Comparison of ENCODE assay signal across 1 cellular context in the genomic region with DNA sequence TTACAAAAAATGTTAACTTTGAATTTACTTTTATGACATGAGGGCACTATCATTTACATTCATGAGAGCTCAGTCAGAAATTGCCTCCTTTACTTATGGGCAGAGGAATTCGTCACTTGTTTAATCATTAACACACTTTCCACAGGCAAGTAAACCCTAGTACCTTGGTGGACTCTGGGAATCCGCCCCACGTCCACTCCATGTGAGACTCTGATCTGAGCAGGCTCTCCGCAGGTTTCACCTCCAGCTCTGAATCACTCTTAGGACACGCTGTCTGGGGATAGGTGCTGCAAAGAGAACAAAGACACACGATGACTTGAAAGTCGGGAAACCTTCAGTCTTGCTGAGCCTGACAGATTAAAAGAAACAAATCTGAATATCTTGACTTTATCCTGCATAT.
TF ChIP-seq lines count a peak whose summit lies in the region.

No MANE protein-coding gene starts in this region.

TF ChIP-seq in HepG2, 621 proteins besides CTCF, POLR2A, EP300 and RAD21 (continued from another document and continues in another):
- TF ChIP-seq MEF2D (CRISPR knock-in tag; IDR thresholded peaks at IDR 0.05) (no peak), NFIC (IDR thresholded peaks at IDR 0.05; ENCODE audit: low read length) (no peak; the same call in 1 of the 2 replicates), KLF15 (CRISPR knock-in tag; IDR thresholded peaks at IDR 0.05; ENCODE audit: borderline replicate concordance) (no peak), SNAPC2 (CRISPR knock-in tag; IDR thresholded peaks at IDR 0.05) (no peak), NCOR1 (IDR thresholded peaks at IDR 0.05; ENCODE audit: borderline replicate concordance, low read length) (peak; percentile 48; the same call in 1 of the 2 replicates), EZH2 (conservative IDR thresholded peaks at IDR 0.05; ENCODE audit: low read depth, low read length) (no peak), PRDM15 (CRISPR knock-in tag; IDR thresholded peaks at IDR 0.05) (no peak), ATF3 (CRISPR knock-in tag; IDR thresholded peaks at IDR 0.05) (no peak), ARID4A (CRISPR knock-in tag; IDR thresholded peaks at IDR 0.05; ENCODE audit: borderline replicate concordance) (peak; percentile 56; the same call in 1 of the 2 replicates), ZNF101 (CRISPR knock-in tag; IDR thresholded peaks at IDR 0.05; ENCODE audit: borderline replicate concordance, low read depth) (no peak), ZNF225 (CRISPR knock-in tag; IDR thresholded peaks at IDR 0.05) (no peak), HNRNPH1 (optimal IDR thresholded peaks at IDR 0.05; ENCODE audit: low read depth, low read length) (no peak), HNF4A (CRISPR knock-in tag; IDR thresholded peaks at IDR 0.05) (peak; percentile 59), POGZ (CRISPR knock-in tag; IDR thresholded peaks at IDR 0.05) (0 out of 2 replicates have a peak, but pooled peaks have one; percentile 32), ERF (CRISPR knock-in tag; IDR thresholded peaks at IDR 0.05) (peak; percentile 65; the same call in 1 of the 2 replicates), GATAD2A (CRISPR knock-in tag; IDR thresholded peaks at IDR 0.05) (peak; percentile 94), JUNB (CRISPR knock-in tag; IDR thresholded peaks at IDR 0.05; ENCODE audit: borderline replicate concordance) (no peak), ZNF660 (CRISPR knock-in tag; IDR thresholded peaks at IDR 0.05; ENCODE audit: borderline replicate concordance, low read depth) (no peak), ZNF232 (CRISPR knock-in tag; IDR thresholded peaks at IDR 0.05; ENCODE audit: borderline replicate concordance) (peak; percentile 40; the same call in 1 of the 2 replicates), ZNF775 (CRISPR knock-in tag; IDR thresholded peaks at IDR 0.05; ENCODE audit: borderline replicate concordance) (no peak), SOX6 (IDR thresholded peaks at IDR 0.05) (no peak), SOX6 (CRISPR knock-in tag; IDR thresholded peaks at IDR 0.05) (peak; percentile 66), DBP (CRISPR knock-in tag; IDR thresholded peaks at IDR 0.05; ENCODE audit: not compliant biosample characterization) (no peak), ZNF224 (CRISPR knock-in tag; IDR thresholded peaks at IDR 0.05) (no peak), FOXK1 (CRISPR knock-in tag; IDR thresholded peaks at IDR 0.05; ENCODE audit: borderline replicate concordance, low read depth) (no peak), ZSCAN9 (CRISPR knock-in tag; IDR thresholded peaks at IDR 0.05; ENCODE audit: borderline replicate concordance) (peak; percentile 79; the same call in 1 of the 2 replicates), POLR2AphosphoS5 (IDR thresholded peaks at IDR 0.05; ENCODE audit: low read depth, low read length) (peak; percentile 54), ZNF724P (CRISPR knock-in tag; IDR thresholded peaks at IDR 0.05; ENCODE audit: borderline replicate concordance) (no peak)
- TF ChIP-seq, protein P1, sequence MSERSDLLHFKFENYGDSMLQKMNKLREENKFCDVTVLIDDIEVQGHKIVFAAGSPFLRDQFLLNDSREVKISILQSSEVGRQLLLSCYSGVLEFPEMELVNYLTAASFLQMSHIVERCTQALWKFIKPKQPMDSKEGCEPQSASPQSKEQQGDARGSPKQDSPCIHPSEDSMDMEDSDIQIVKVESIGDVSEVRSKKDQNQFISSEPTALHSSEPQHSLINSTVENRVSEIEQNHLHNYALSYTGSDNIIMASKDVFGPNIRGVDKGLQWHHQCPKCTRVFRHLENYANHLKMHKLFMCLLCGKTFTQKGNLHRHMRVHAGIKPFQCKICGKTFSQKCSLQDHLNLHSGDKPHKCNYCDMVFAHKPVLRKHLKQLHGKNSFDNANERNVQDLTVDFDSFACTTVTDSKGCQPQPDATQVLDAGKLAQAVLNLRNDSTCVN (CRISPR knock-in tag; IDR thresholded peaks at IDR 0.05; ENCODE audit: borderline replicate concordance), result peak; percentile 47; the same call in 1 of the 2 replicates
- TF ChIP-seq, protein P2, sequence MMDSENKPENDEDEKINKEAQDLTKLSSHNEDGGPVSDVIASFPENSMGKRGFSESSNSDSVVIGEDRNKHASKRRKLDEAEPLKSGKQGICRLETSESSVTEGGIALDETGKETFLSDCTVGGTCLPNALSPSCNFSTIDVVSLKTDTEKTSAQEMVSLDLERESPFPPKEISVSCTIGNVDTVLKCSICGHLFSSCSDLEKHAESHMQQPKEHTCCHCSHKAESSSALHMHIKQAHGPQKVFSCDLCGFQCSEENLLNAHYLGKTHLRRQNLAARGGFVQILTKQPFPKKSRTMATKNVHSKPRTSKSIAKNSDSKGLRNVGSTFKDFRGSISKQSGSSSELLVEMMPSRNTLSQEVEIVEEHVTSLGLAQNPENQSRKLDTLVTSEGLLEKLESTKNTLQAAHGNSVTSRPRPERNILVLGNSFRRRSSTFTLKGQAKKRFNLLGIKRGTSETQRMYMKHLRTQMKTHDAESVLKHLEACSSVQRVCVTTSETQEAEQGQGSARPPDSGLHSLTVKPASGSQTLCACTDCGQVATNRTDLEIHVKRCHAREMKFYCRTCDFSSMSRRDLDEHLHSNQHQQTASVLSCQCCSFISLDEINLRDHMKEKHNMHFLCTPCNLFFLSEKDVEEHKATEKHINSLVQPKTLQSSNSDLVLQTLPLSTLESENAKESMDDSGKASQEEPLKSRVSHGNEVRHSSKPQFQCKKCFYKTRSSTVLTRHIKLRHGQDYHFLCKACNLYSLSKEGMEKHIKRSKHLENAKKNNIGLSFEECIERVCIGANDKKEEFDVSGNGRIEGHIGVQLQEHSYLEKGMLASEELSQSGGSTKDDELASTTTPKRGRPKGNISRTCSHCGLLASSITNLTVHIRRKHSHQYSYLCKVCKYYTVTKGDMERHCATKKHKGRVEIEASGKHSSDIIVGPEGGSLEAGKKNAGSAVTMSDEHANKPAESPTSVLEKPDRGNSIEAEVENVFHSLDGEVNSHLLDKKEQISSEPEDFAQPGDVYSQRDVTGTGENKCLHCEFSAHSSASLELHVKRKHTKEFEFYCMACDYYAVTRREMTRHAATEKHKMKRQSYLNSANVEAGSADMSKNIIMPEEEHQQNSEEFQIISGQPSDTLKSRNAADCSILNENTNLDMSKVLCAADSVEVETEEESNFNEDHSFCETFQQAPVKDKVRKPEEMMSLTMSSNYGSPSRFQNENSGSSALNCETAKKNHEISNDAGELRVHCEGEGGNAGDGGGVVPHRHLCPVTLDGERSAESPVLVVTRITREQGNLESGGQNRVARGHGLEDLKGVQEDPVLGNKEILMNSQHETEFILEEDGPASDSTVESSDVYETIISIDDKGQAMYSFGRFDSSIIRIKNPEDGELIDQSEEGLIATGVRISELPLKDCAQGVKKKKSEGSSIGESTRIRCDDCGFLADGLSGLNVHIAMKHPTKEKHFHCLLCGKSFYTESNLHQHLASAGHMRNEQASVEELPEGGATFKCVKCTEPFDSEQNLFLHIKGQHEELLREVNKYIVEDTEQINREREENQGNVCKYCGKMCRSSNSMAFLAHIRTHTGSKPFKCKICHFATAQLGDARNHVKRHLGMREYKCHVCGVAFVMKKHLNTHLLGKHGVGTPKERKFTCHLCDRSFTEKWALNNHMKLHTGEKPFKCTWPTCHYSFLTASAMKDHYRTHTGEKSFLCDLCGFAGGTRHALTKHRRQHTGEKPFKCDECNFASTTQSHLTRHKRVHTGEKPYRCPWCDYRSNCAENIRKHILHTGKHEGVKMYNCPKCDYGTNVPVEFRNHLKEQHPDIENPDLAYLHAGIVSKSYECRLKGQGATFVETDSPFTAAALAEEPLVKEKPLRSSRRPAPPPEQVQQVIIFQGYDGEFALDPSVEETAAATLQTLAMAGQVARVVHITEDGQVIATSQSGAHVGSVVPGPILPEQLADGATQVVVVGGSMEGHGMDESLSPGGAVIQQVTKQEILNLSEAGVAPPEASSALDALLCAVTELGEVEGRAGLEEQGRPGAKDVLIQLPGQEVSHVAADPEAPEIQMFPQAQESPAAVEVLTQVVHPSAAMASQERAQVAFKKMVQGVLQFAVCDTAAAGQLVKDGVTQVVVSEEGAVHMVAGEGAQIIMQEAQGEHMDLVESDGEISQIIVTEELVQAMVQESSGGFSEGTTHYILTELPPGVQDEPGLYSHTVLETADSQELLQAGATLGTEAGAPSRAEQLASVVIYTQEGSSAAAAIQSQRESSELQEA (CRISPR knock-in tag; IDR thresholded peaks at IDR 0.05; ENCODE audit: not compliant biosample characterization), result no peak
- TF ChIP-seq, protein P3, sequence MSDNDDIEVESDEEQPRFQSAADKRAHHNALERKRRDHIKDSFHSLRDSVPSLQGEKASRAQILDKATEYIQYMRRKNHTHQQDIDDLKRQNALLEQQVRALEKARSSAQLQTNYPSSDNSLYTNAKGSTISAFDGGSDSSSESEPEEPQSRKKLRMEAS (IDR thresholded peaks at IDR 0.05), result peak; percentile 71
- TF ChIP-seq, protein P4, sequence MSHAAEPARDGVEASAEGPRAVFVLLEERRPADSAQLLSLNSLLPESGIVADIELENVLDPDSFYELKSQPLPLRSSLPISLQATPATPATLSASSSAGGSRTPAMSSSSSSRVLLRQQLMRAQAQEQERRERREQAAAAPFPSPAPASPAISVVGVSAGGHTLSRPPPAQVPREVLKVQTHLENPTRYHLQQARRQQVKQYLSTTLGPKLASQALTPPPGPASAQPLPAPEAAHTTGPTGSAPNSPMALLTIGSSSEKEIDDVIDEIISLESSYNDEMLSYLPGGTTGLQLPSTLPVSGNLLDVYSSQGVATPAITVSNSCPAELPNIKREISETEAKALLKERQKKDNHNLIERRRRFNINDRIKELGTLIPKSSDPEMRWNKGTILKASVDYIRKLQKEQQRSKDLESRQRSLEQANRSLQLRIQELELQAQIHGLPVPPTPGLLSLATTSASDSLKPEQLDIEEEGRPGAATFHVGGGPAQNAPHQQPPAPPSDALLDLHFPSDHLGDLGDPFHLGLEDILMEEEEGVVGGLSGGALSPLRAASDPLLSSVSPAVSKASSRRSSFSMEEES (CRISPR knock-in tag; IDR thresholded peaks at IDR 0.05), result peak; percentile 43; the same call in 1 of the 2 replicates
